18 cellular contexts compared by ENCODE assay signal in genomic region chr13:43170497-43170896, GRCh38.
"Had no signal": no experiment of that assay in that cellular context is flagged by ENCODE, and none has a peak within 500 bp of the region (broad histone marks: within the 10 kb centered on the region; RNA-seq: fewer than 3 reads in every experiment).

No MANE protein-coding gene starts in this region.

- H3K9me3 Mint-ChIP-seq: activated naive CD4-positive, alpha-beta T cell treated with anti-CD3 and anti-CD28 coated beads, Interleukin-2, amount 50 U/mL, for 24 hours had no signal

- H3K27ac ChIP-seq: body of pancreas, left ventricle myocardium inferior, ovary had no signal

- H3K4me3 Mint-ChIP-seq: activated CD8-positive, alpha-beta memory T cell treated with anti-CD3 and anti-CD28 coated beads, Interleukin-2, amount 10 ng/mL, durations not matched to agents 7 days and 5 days; activated naive CD4-positive, alpha-beta T cell treated with anti-CD3 and anti-CD28 coated beads, Interleukin-2, amount 50 U/mL, for 24 hours; activated T-cell treated with anti-CD3 and anti-CD28 coated beads, Interleukin-2, amount 50 U/mL, for 24 hours; nephron progenitor cell had no signal

- H3K27ac Mint-ChIP-seq: activated CD8-positive, alpha-beta memory T cell treated with anti-CD3 and anti-CD28 coated beads, Interleukin-2, amount 10 ng/mL, durations not matched to agents 7 days and 5 days; activated naive CD4-positive, alpha-beta T cell treated with anti-CD3 and anti-CD28 coated beads, Interleukin-2, amount 50 U/mL, for 24 hours; activated T-cell treated with anti-CD3 and anti-CD28 coated beads, Interleukin-2, amount 50 U/mL, for 24 hours had no signal

- H3K36me3 Mint-ChIP-seq: activated CD8-positive, alpha-beta memory T cell treated with anti-CD3 and anti-CD28 coated beads, Interleukin-2, amount 10 ng/mL, durations not matched to agents 7 days and 5 days; activated naive CD4-positive, alpha-beta T cell treated with anti-CD3 and anti-CD28 coated beads, Interleukin-2, amount 50 U/mL, for 24 hours had no signal

- DNase-seq: activated CD4-positive, alpha-beta T cell treated with anti-CD3 and anti-CD28 coated beads, Interleukin-2, amount 50 U/mL, for 4 hours; activated CD4-positive, CD25-positive, alpha-beta regulatory T cell; activated CD8-positive, alpha-beta memory T cell treated with anti-CD3 and anti-CD28 coated beads, Interleukin-2, amount 10 ng/mL, durations not matched to agents 7 days and 5 days; activated effector memory CD4-positive, alpha-beta T cell treated with Interleukin-2 at 50 U/mL for 16 hours; activated T-cell treated with anti-CD3 and anti-CD28 coated beads, Interleukin-2, amount 50 U/mL, for 24 hours; amniotic stem cell; body of pancreas; central memory CD4-positive, alpha-beta T cell; effector memory CD4-positive, alpha-beta T cell; kidney; left ventricle myocardium inferior; mesenchymal stem cell; nephron progenitor cell; ovary; stimulated activated CD4-positive, alpha-beta T cell treated with anti-CD3 and anti-CD28 coated beads, Interleukin-12 subunit alpha, Interleukin-12 subunit beta, amount 100 ng/mL, for 4 hours; stimulated activated CD4-positive, alpha-beta T cell treated with anti-CD3 and anti-CD28 coated beads, Interleukin-2, amount 100 ng/mL, for 48 hours; stimulated activated naive CD4-positive, alpha-beta T cell treated with Interleukin-2 at 50 U/mL for 16 hours had no signal

- H3K4me1 Mint-ChIP-seq: activated CD8-positive, alpha-beta memory T cell treated with anti-CD3 and anti-CD28 coated beads, Interleukin-2, amount 10 ng/mL, durations not matched to agents 7 days and 5 days; activated naive CD4-positive, alpha-beta T cell treated with anti-CD3 and anti-CD28 coated beads, Interleukin-2, amount 50 U/mL, for 24 hours had no signal

- H3K9me3 ChIP-seq: body of pancreas had no signal

- H3K27me3 ChIP-seq: body of pancreas, ovary had no signal

- H3K4me1 ChIP-seq: body of pancreas, left ventricle myocardium inferior had no signal

- H3K36me3 ChIP-seq: left ventricle myocardium inferior, ovary had no signal

- H3K4me3 ChIP-seq: body of pancreas, left ventricle myocardium inferior, ovary had no signal
